ENCODE assay signal across 30 cellular contexts in the genomic region with DNA sequence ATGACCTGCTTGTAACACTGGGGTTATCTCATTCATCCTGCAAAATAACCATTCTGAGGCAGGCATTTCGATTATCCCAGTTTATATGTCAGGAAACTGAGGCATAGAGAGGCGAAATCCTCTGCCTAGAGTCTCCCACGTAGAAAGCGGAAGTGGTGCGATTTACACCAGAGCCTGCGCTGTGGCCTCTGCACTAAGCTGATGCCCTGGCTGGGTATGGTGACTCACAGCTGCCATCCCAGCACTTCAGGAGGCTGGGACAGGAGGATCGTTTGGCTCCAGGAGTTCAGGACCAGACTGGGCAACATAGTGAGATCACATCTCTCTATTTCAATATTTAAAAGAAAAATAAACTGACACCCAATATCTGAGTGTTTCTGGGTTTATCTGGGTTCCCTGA. TPM values are rescaled to one million over a fixed set of nuclear protein-coding genes. Genes with fewer than 3 reads are reported as not detected.
"Had no signal": no experiment of that assay in that cellular context is flagged by ENCODE, and none has a peak within 500 bp of the region (broad histone marks: within the 10 kb centered on the region; RNA-seq: fewer than 3 reads in every experiment).

No MANE protein-coding gene starts in this region.

- H3K4me3 ChIP-seq: esophagus squamous epithelium, pancreas, prostate gland, sigmoid colon, upper lobe of right lung had no signal

- H3K27me3 ChIP-seq: esophagus squamous epithelium, heart right ventricle, pancreas, sigmoid colon, upper lobe of right lung had no signal

- DNase-seq: activated CD4-positive, alpha-beta memory T cell treated with anti-CD3 and anti-CD28 coated beads for 36 hours; activated CD4-positive, alpha-beta T cell treated with anti-CD3 and anti-CD28 coated beads, Interleukin-2, amount 10 ng/mL, durations not matched to agents 24 days and 14 days; activated CD4-positive, CD25-positive, alpha-beta regulatory T cell treated with anti-CD3 and anti-CD28 coated beads, Interleukin-2, amount 50 U/mL, for 72 hours; activated CD8-positive, alpha-beta memory T cell treated with anti-CD3 and anti-CD28 coated beads, Interleukin-2, amount 50 U/mL, for 4 hours; activated gamma-delta T cell; activated naive CD4-positive, alpha-beta T cell treated with anti-CD3 and anti-CD28 coated beads, Interleukin-2, amount 50 U/mL, for 16 hours; activated naive CD8-positive, alpha-beta T cell treated with anti-CD3 and anti-CD28 coated beads, Interleukin-2, amount 50 U/mL, for 24 hours; activated T-cell treated with anti-CD3 and anti-CD28 coated beads, Interleukin-2, amount 50 U/mL, for 24 hours; amygdala; dermis blood vessel endothelial cell; effector CD4-positive, alpha-beta T cell; esophagus squamous epithelium; foreskin melanocyte; heart right ventricle; midbrain; naive thymus-derived CD4-positive, alpha-beta T cell; nucleus accumbens; pancreas; retina; sigmoid colon; small intestine; stimulated activated CD4-positive, alpha-beta T cell treated with anti-CD3 and anti-CD28 coated beads, Interleukin-4, amount 100 ng/mL, for 24 hours; T1000; upper lobe of right lung had no signal

- H3K4me1 ChIP-seq: pancreas, prostate gland, upper lobe of right lung had no signal

- H3K36me3 ChIP-seq: esophagus squamous epithelium, pancreas, prostate gland, sigmoid colon, upper lobe of right lung had no signal

- H3K27ac ChIP-seq: epithelial cell of prostate, pancreas, prostate gland, upper lobe of right lung had no signal

- H3K9me3 ChIP-seq: esophagus squamous epithelium, heart right ventricle, pancreas, prostate gland, sigmoid colon, upper lobe of right lung had no signal

RNA-seq across cellular contexts. Expression of a gene that starts 59.3 kb away (rescaled TPM):
- total RNA-seq: activated CD4-positive, alpha-beta memory T cell treated with anti-CD3 and anti-CD28 coated beads for 36 hours; activated CD4-positive, alpha-beta T cell treated with anti-CD3 and anti-CD28 coated beads, Interleukin-2, amount 10 ng/mL, durations not matched to agents 24 days and 14 days; activated CD8-positive, alpha-beta memory T cell treated with anti-CD3 and anti-CD28 coated beads for 36 hours; bronchial epithelial cell; dermis blood vessel endothelial cell; glomerular endothelial cell; naive thymus-derived CD4-positive, alpha-beta T cell; subcutaneous adipose tissue had no signal
